ENCODE assay signal across 18 cellular contexts in the genomic region with DNA sequence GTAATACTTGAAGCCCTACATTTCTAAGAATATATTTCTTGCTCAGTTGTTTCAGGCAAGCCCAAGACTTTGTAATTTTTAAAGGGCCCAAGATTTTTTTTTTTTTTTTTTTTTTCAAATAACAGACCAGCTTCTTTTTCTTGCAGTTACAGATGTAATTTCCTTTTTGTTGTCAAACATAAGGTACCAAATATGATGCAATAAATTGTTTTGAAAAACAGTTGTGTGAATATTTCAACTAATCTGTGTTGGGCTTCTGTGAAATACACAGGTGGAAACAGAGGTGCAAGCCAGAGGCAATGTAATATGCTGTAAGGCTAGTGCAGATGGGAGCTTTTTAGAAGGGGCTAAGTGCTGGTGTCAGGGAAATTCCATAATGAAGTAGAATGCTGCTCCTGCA.
DNase-seq lines count a peak whose midpoint lies in the region; ATAC-seq, FAIRE-seq and TF ChIP-seq lines count a peak whose summit lies in the region.
"Had no signal": no experiment of that assay in that cellular context is flagged by ENCODE, and none has a peak within 500 bp of the region (broad histone marks: within the 10 kb centered on the region; RNA-seq: fewer than 3 reads in every experiment).

No MANE protein-coding gene starts in this region.

- peaks cover 0 to 15% of the 10 kb centered on the region in 2 donors for H3K36me3 ChIP-seq in vagina

- DNase-seq in activated T-cell treated with anti-CD3 and anti-CD28 coated beads, Interleukin-2, amount 50 U/mL, for 24 hours = no peak
- no peak for DNase-seq in activated T-cell treated with anti-CD3 and anti-CD28 coated beads, Interleukin-2, amount 50 U/mL, for 72 hours
- no peak for DNase-seq in CD4-positive, alpha-beta T cell
- DNase-seq in endothelial cell (ENCODE audit: low spot score) (no peak), HuH-7 (ENCODE audit: low spot score) (no peak), vagina (ENCODE audit: extremely low spot score in 2 of 2) (no peak), hippocampal formation (lab: John Stamatoyannopoulos, UW) (no peak)
- DNase-seq: BE2C; C1 segment of cervical spinal cord; CD4-positive, CD25-positive, alpha-beta regulatory T cell; DMS153; DMS79; GF-D8; KBM-7 had no signal

- TF ChIP-seq POLR2A in vagina (IDR thresholded peaks at IDR 0.05) = no peak

- no peak overlapping the region for H3K4me3 Mint-ChIP-seq in activated T-cell treated with anti-CD3 and anti-CD28 coated beads, Interleukin-2, amount 50 U/mL, for 24 hours
- H3K4me3 Mint-ChIP-seq in activated T-cell treated with anti-CD3 and anti-CD28 coated beads, Interleukin-2, amount 50 U/mL, for 72 hours = no peak overlapping the region
- H3K4me3 Mint-ChIP-seq in CD4-positive, alpha-beta T cell = no peak overlapping the region
- H3K4me3 Mint-ChIP-seq in endothelial cell (ENCODE audit: unreplicated experiment) = no peak overlapping the region
- H3K4me3 Mint-ChIP-seq: CD4-positive, CD25-positive, alpha-beta regulatory T cell had no signal

- intact Hi-C loops in CD4-positive, alpha-beta T cell (cut with DNase I, micrococcal nuclease) = no loop called here
- intact Hi-C loops in vagina (cut with DNase I) = no loop called here

- POLR2A ChIA-PET in CD4-positive, alpha-beta T cell (lab: Charles Lee) = no interaction called here

- no peaks in the 10 kb centered on the region for H3K9me3 Mint-ChIP-seq in activated T-cell treated with anti-CD3 and anti-CD28 coated beads, Interleukin-2, amount 50 U/mL, for 24 hours
- no peaks in the 10 kb centered on the region for H3K9me3 Mint-ChIP-seq in activated T-cell treated with anti-CD3 and anti-CD28 coated beads, Interleukin-2, amount 50 U/mL, for 72 hours
- H3K9me3 Mint-ChIP-seq in CD4-positive, alpha-beta T cell = no peaks in the 10 kb centered on the region
- no peaks in the 10 kb centered on the region for H3K9me3 Mint-ChIP-seq in endothelial cell (ENCODE audit: unreplicated experiment)
- H3K9me3 Mint-ChIP-seq: CD4-positive, CD25-positive, alpha-beta regulatory T cell had no signal

- no peaks in the 10 kb centered on the region for H3K4me1 Mint-ChIP-seq in activated T-cell treated with anti-CD3 and anti-CD28 coated beads, Interleukin-2, amount 50 U/mL, for 24 hours (ENCODE audit: low read depth)
- H3K4me1 Mint-ChIP-seq in activated T-cell treated with anti-CD3 and anti-CD28 coated beads, Interleukin-2, amount 50 U/mL, for 72 hours (ENCODE audit: low read depth) = no peaks in the 10 kb centered on the region
- H3K4me1 Mint-ChIP-seq in CD4-positive, alpha-beta T cell (ENCODE audit: low read depth) = no peaks in the 10 kb centered on the region
- H3K4me1 Mint-ChIP-seq in endothelial cell (ENCODE audit: unreplicated experiment) = no peaks in the 10 kb centered on the region

- peak; percentile 36 for FAIRE-seq in G401.6 (lab: Jason Lieb, UNC)
- FAIRE-seq: GM12878, GM19239 had no signal

- no peaks in the 10 kb centered on the region for H3K27me3 Mint-ChIP-seq in activated T-cell treated with anti-CD3 and anti-CD28 coated beads, Interleukin-2, amount 50 U/mL, for 24 hours
- no peaks in the 10 kb centered on the region for H3K27me3 Mint-ChIP-seq in activated T-cell treated with anti-CD3 and anti-CD28 coated beads, Interleukin-2, amount 50 U/mL, for 72 hours (ENCODE audit: low read depth)
- no peaks in the 10 kb centered on the region for H3K27me3 Mint-ChIP-seq in CD4-positive, alpha-beta T cell
- no peaks in the 10 kb centered on the region for H3K27me3 Mint-ChIP-seq in endothelial cell (ENCODE audit: unreplicated experiment)
- H3K27me3 Mint-ChIP-seq: CD4-positive, CD25-positive, alpha-beta regulatory T cell had no signal

- CTCF ChIA-PET in CD4-positive, alpha-beta T cell (lab: Charles Lee) = no interaction called here

- H3K36me3 Mint-ChIP-seq in activated T-cell treated with anti-CD3 and anti-CD28 coated beads, Interleukin-2, amount 50 U/mL, for 24 hours (ENCODE audit: low read depth) = peaks cover 96% of the 10 kb centered on the region
- H3K36me3 Mint-ChIP-seq in activated T-cell treated with anti-CD3 and anti-CD28 coated beads, Interleukin-2, amount 50 U/mL, for 72 hours (ENCODE audit: insufficient read depth in 2 of 2) = peaks cover 4 to 13% of the 10 kb centered on the region in 2 donors
- H3K36me3 Mint-ChIP-seq in CD4-positive, alpha-beta T cell (ENCODE audit: low read depth) = peaks cover 89% of the 10 kb centered on the region
- H3K36me3 Mint-ChIP-seq in endothelial cell (ENCODE audit: low read depth, unreplicated experiment) = no peaks in the 10 kb centered on the region

- no peaks in the 10 kb centered on the region for H3K4me1 ChIP-seq in vagina
- H3K4me1 ChIP-seq: BE2C had no signal

- peak overlapping the region; percentile 37 for H3K27ac Mint-ChIP-seq in activated T-cell treated with anti-CD3 and anti-CD28 coated beads, Interleukin-2, amount 50 U/mL, for 24 hours
- H3K27ac Mint-ChIP-seq in activated T-cell treated with anti-CD3 and anti-CD28 coated beads, Interleukin-2, amount 50 U/mL, for 72 hours = no peak overlapping the region
- peak overlapping the region; percentile 26 for H3K27ac Mint-ChIP-seq in CD4-positive, alpha-beta T cell
- H3K27ac Mint-ChIP-seq in endothelial cell (ENCODE audit: unreplicated experiment) = peak overlapping the region; percentile 16

- no peak overlapping the region for H3K27ac ChIP-seq in CD4-positive, alpha-beta T cell (ENCODE audit: low read depth, low read length)
- H3K27ac ChIP-seq in vagina = no peak overlapping the region

- no peaks in the 10 kb centered on the region for H3K9me3 ChIP-seq in CD4-positive, alpha-beta T cell (ENCODE audit: control insufficient read depth, low read length)
- no peaks in the 10 kb centered on the region for H3K9me3 ChIP-seq in vagina
- H3K9me3 ChIP-seq: BE2C, HAP-1 had no signal

- H3K27me3 ChIP-seq in CD4-positive, alpha-beta T cell (ENCODE audit: control insufficient read depth, insufficient read depth, low read length) = no peaks in the 10 kb centered on the region
- no peaks in the 10 kb centered on the region for H3K27me3 ChIP-seq in vagina
- H3K27me3 ChIP-seq: BE2C had no signal

- ATAC-seq in activated T-cell treated with anti-CD3 and anti-CD28 coated beads, Interleukin-2, amount 50 U/mL, for 72 hours (replicated peaks in 1 of 2) = no peak
- ATAC-seq in CD4-positive, alpha-beta T cell (ENCODE audit: poor library complexity) = no peak
- ATAC-seq: GM12878 had no signal

- no peak for TF ChIP-seq CTCF in CD4-positive, alpha-beta T cell (IDR thresholded peaks at IDR 0.05)
- TF ChIP-seq CTCF in endothelial cell (IDR thresholded peaks at IDR 0.05; ENCODE audit: unreplicated experiment) (no peak), vagina (IDR thresholded peaks at IDR 0.05) (no peak)

- no peak overlapping the region for H3K4me3 ChIP-seq in vagina
- H3K4me3 ChIP-seq: GM12878, HAP-1 had no signal
